In the genomic region with DNA sequence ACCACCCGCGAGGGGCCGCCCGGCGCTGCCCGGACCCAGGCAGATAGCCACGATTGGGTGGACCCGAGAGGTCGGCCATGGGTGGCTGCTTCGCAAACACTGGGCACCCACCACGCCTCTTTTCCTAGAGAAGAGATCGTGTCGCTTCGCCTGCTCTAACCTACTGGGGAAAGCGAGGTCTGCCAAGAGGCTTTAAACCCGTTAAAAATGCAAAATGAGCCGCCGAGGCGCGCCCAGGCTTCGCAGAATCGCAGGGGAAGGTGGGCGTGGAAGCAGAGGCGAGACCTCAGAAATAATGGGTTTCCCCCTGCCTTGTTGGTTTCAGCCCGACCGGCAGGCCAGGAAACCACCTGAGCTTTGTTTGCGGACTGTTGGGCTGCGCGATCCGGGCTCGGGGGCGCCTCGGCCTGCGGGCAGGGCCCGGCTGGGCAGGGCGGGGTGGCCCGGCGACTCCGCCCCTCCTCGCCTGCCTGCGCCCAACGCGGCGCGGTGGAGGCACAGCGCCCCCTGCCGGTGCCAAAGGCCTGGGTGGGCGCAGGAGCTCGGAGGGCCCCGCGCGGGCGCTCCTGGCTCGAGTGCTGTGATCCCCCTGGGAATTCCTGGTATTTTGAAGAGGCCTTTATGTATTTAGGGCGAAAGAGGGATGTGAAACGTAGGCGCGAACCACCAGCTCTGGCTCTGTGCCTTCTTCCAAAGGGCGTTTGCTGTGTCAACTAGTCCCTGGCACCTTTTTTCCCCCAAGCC, we compare ENCODE assay signal across 8 cellular contexts. TPM values are rescaled to one million over a fixed set of nuclear protein-coding genes. Genes with fewer than 3 reads are reported as not detected.
DNase-seq lines count a peak whose midpoint lies in the region; ATAC-seq and TF ChIP-seq lines count a peak whose summit lies in the region.

No MANE protein-coding gene starts in this region.

- H4K8ac ChIP-seq in mesenchymal stem cell (ENCODE audit: low read length): peak overlapping the region; percentile 82

- H3K27ac Mint-ChIP-seq in CD4-positive, alpha-beta T cell: no peak overlapping the region

- POLR2A ChIA-PET in CD4-positive, alpha-beta T cell (lab: Charles Lee): no interaction called here

- peak; percentile 71 for TF ChIP-seq CTCF in CD4-positive, alpha-beta T cell (IDR thresholded peaks at IDR 0.05)

- peaks cover 34% of the 10 kb centered on the region for H3K4me1 ChIP-seq in effector memory CD4-positive, alpha-beta T cell (ENCODE audit: control insufficient read depth, insufficient read depth, low read length, poor library complexity, severe bottlenecking)
- peaks cover 7% of the 10 kb centered on the region for H3K4me1 ChIP-seq in mesenchymal stem cell (ENCODE audit: control insufficient read depth, insufficient read depth, low read depth, low read length)

- CTCF ChIA-PET in CD4-positive, alpha-beta T cell (lab: Charles Lee): interaction anchor here (0.8 to 1.2 kb wide), 4 partner anchors 9 to 1678 kb away, joined by 3 to 4 read pairs (median 4); no protein-coding TSS in a partner anchor

- H3K4ac ChIP-seq in mesenchymal stem cell (ENCODE audit: low read depth in 1 of 2, low read length in 2 of 2): peak overlapping the region; percentile 98

- H3K79me1 ChIP-seq in mesenchymal stem cell (replicated peaks; ENCODE audit: low read length, poor library complexity, severe bottlenecking): no peaks in the 10 kb centered on the region

- DNase-seq in CD4-positive, alpha-beta T cell: peak; percentile 27 to 69 (median 44)
- peak; percentile 94 for DNase-seq in NCI-H82 (lab: John Stamatoyannopoulos, UW)
- peak; percentile 44 to 47 for DNase-seq in activated CD8-positive, alpha-beta memory T cell treated with anti-CD3 and anti-CD28 coated beads for 4 hours (ENCODE audit: low read depth in 2 of 2)
- peak; percentile 22 to 47 (median 39) for DNase-seq in effector memory CD4-positive, alpha-beta T cell
- peak; percentile 85 for DNase-seq in mesenchymal stem cell
- DNase-seq in stimulated activated CD8-positive, alpha-beta memory T cell treated with anti-CD3 and anti-CD28 coated beads, Interleukin-12 subunit alpha, Interleukin-12 subunit beta, amount 100 ng/mL, for 4 hours (ENCODE audit: low read depth): peak; percentile 62

- peak overlapping the region; percentile 52 for H2BK15ac ChIP-seq in mesenchymal stem cell (ENCODE audit: low read depth, poor library complexity, severe bottlenecking)

- H3K4me1 Mint-ChIP-seq in CD4-positive, alpha-beta T cell (ENCODE audit: low read depth): peaks cover 5% of the 10 kb centered on the region

- H2BK12ac ChIP-seq in mesenchymal stem cell (ENCODE audit: low read length in 2 of 2): peak overlapping the region in 1 of 2 experiments; percentile 45

- intact Hi-C loops in CD4-positive, alpha-beta T cell (cut with DNase I, micrococcal nuclease): loop anchor here (1.0 to 10.0 kb wide), 5 partner anchors 552 to 1678 kb away; no protein-coding TSS in a partner anchor

- no peak overlapping the region for H3K27ac ChIP-seq in CD4-positive, alpha-beta T cell (ENCODE audit: low read depth, low read length)
- no peak overlapping the region for H3K27ac ChIP-seq in effector memory CD4-positive, alpha-beta T cell (ENCODE audit: insufficient read depth, low read length, poor library complexity, severe bottlenecking)
- H3K27ac ChIP-seq in mesenchymal stem cell (ENCODE audit: low read length, poor library complexity, severe bottlenecking): peak overlapping the region; percentile 100

- H2AFZ ChIP-seq in mesenchymal stem cell (ENCODE audit: low read depth, low read length): peak overlapping the region; percentile 30

- H3K18ac ChIP-seq in mesenchymal stem cell (ENCODE audit: low read depth in 1 of 2, low read length in 2 of 2): peak overlapping the region; percentile 89 to 99

- peak; percentile 74 for ATAC-seq in CD4-positive, alpha-beta T cell (ENCODE audit: poor library complexity)
- ATAC-seq in GM19395 (IDR thresholded peaks at IDR 0.05; ENCODE audit: unreplicated experiment) (peak; percentile 83), HG03521 (IDR thresholded peaks at IDR 0.05; ENCODE audit: unreplicated experiment) (peak; percentile 86)

- H3K36me3 Mint-ChIP-seq in CD4-positive, alpha-beta T cell (ENCODE audit: low read depth): no peaks in the 10 kb centered on the region

- peak overlapping the region in 1 of 2 experiments; percentile 85 for H3K14ac ChIP-seq in mesenchymal stem cell (ENCODE audit: low read length in 2 of 2)

- H2BK120ac ChIP-seq in mesenchymal stem cell (ENCODE audit: low read depth, low read length): peak overlapping the region; percentile 98

- H3K9ac ChIP-seq in mesenchymal stem cell (ENCODE audit: low read length): peak overlapping the region; percentile 100

- H3K4me3 ChIP-seq in effector memory CD4-positive, alpha-beta T cell (ENCODE audit: insufficient read depth, low read depth, low read length, poor library complexity, severe bottlenecking): peak overlapping the region; percentile 51
- peak overlapping the region; percentile 88 to 94 for H3K4me3 ChIP-seq in mesenchymal stem cell (ENCODE audit: insufficient read depth in 1 of 2, low read depth in 1 of 2, low read length in 2 of 2)

- peak overlapping the region in 1 of 2 experiments; percentile 89 for H3K23ac ChIP-seq in mesenchymal stem cell (ENCODE audit: low read length in 2 of 2)

- WGBS in mesenchymal stem cell: under 1% methylated on average over 59 of the region's 59 CpGs

- peak overlapping the region; percentile 87 for H2AK5ac ChIP-seq in mesenchymal stem cell (ENCODE audit: low read length, severe bottlenecking)

- H3K4me2 ChIP-seq in mesenchymal stem cell (ENCODE audit: low read length, poor library complexity, severe bottlenecking): peak overlapping the region; percentile 71

- H3K36me3 ChIP-seq in effector memory CD4-positive, alpha-beta T cell (ENCODE audit: control insufficient read depth, insufficient read depth, low read length): no peaks in the 10 kb centered on the region
- H3K36me3 ChIP-seq in mesenchymal stem cell (ENCODE audit: control insufficient read depth in 1 of 2, insufficient read depth in 2 of 2, low read depth in 1 of 2, low read length in 2 of 2): peaks cover 14 to 20% of the 10 kb centered on the region in 2 experiments

- H4K91ac ChIP-seq in mesenchymal stem cell (ENCODE audit: low read length): peak overlapping the region; percentile 92

- peak overlapping the region; percentile 98 for H2BK5ac ChIP-seq in mesenchymal stem cell (ENCODE audit: low read depth, low read length, poor library complexity, severe bottlenecking)

- H3K27me3 Mint-ChIP-seq in CD4-positive, alpha-beta T cell: peaks cover 42% of the 10 kb centered on the region

- H3K9me3 ChIP-seq in CD4-positive, alpha-beta T cell (ENCODE audit: control insufficient read depth, low read length): no peaks in the 10 kb centered on the region
- no peaks in the 10 kb centered on the region for H3K9me3 ChIP-seq in effector memory CD4-positive, alpha-beta T cell (ENCODE audit: control insufficient read depth, low read length)
- no peaks in the 10 kb centered on the region for H3K9me3 ChIP-seq in mesenchymal stem cell (ENCODE audit: control insufficient read depth, low read length)

- peak overlapping the region; percentile 82 for H3K4me3 Mint-ChIP-seq in CD4-positive, alpha-beta T cell

- no peaks in the 10 kb centered on the region for H3K9me3 Mint-ChIP-seq in CD4-positive, alpha-beta T cell

- H3K27me3 ChIP-seq in CD4-positive, alpha-beta T cell (ENCODE audit: control insufficient read depth, insufficient read depth, low read length): peaks cover 56% of the 10 kb centered on the region
- H3K27me3 ChIP-seq in effector memory CD4-positive, alpha-beta T cell (replicated peaks; ENCODE audit: control insufficient read depth, insufficient read depth, low read length, poor library complexity, severe bottlenecking): peaks cover 33% of the 10 kb centered on the region
- no peaks in the 10 kb centered on the region for H3K27me3 ChIP-seq in mesenchymal stem cell (ENCODE audit: control insufficient read depth in 1 of 2, insufficient read depth in 1 of 2, low read length in 2 of 2)

RNA-seq across cellular contexts. Expression of a gene that starts 1.6 kb away (rescaled TPM):
- total RNA-seq in CD4-positive, alpha-beta T cell: under 1 TPM; 0.63 to 0.70 TPM
- polyA plus RNA-seq in mesenchymal stem cell (2013, experiment 1 of 2): 133 TPM
- polyA plus RNA-seq in mesenchymal stem cell (2013, experiment 2 of 2): 131 TPM

Comparison
In these comparisons a context has a peak if more than half of its experiments do, and no peak if none do; other contexts are left out.
1. DNase-seq: peak in every context shown above with its lines; median percentile 94 in NCI-H82; 85 in mesenchymal stem cell; 62 in stimulated activated CD8-positive, alpha-beta memory T cell treated with anti-CD3 and anti-CD28 coated beads, Interleukin-12 subunit alpha, Interleukin-12 subunit beta, amount 100 ng/mL, for 4 hours; 46 in activated CD8-positive, alpha-beta memory T cell treated with anti-CD3 and anti-CD28 coated beads for 4 hours; 44 in CD4-positive, alpha-beta T cell; 39 in effector memory CD4-positive, alpha-beta T cell.